ENCODE assay signal across 1 cellular context in the genomic region with DNA sequence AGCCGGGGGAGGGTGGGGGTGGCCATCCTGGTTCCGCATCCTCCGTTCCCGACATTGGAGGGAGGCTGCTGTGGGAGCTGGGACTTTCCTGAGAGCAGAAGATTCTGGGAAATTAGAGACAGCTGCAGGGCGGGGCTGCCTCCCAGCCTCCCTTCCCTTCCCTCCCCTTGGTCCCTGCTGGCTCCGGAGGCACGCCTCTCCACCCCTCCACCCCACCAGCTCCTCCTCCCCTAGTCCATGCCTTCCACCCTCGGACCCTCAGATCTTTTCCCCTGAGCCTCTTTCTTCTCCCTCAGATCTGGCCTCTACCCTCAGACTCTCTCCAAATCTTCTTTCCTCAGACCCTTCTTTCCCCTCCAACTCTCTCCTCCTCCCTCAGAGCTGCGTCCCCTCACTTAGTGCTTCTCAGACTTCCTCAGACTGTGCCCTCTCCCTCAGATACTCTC.
TF ChIP-seq lines count a peak whose summit lies in the region.

No MANE protein-coding gene starts in this region.

TF ChIP-seq in GM12878, 131 proteins besides CTCF, POLR2A, EP300 and RAD21:
- TF ChIP-seq NFIC (IDR thresholded peaks at IDR 0.05; ENCODE audit: low read depth, low read length) (no peak), CREM (IDR thresholded peaks at IDR 0.05; ENCODE audit: low read depth) (no peak), RB1 (IDR thresholded peaks at IDR 0.05; ENCODE audit: borderline replicate concordance) (no peak), IKZF1 (conservative IDR thresholded peaks at IDR 0.05) (0 out of 2 replicates have a peak, but pooled peaks have one; percentile 3), SMC3 (IDR thresholded peaks at IDR 0.05; ENCODE audit: borderline replicate concordance, low read length) (no peak), NBN (IDR thresholded peaks at IDR 0.05) (no peak), JUNB (IDR thresholded peaks at IDR 0.05) (no peak)
- TF ChIP-seq, protein P1, sequence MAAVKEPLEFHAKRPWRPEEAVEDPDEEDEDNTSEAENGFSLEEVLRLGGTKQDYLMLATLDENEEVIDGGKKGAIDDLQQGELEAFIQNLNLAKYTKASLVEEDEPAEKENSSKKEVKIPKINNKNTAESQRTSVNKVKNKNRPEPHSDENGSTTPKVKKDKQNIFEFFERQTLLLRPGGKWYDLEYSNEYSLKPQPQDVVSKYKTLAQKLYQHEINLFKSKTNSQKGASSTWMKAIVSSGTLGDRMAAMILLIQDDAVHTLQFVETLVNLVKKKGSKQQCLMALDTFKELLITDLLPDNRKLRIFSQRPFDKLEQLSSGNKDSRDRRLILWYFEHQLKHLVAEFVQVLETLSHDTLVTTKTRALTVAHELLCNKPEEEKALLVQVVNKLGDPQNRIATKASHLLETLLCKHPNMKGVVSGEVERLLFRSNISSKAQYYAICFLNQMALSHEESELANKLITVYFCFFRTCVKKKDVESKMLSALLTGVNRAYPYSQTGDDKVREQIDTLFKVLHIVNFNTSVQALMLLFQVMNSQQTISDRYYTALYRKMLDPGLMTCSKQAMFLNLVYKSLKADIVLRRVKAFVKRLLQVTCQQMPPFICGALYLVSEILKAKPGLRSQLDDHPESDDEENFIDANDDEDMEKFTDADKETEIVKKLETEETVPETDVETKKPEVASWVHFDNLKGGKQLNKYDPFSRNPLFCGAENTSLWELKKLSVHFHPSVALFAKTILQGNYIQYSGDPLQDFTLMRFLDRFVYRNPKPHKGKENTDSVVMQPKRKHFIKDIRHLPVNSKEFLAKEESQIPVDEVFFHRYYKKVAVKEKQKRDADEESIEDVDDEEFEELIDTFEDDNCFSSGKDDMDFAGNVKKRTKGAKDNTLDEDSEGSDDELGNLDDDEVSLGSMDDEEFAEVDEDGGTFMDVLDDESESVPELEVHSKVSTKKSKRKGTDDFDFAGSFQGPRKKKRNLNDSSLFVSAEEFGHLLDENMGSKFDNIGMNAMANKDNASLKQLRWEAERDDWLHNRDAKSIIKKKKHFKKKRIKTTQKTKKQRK (IDR thresholded peaks at IDR 0.05; ENCODE audit: low read depth, low read length) = no peak
